In genomic region chr14:58875613-58876012, GRCh38 we compare ENCODE assay signal across 32 cellular contexts.
"Had no signal": no experiment of that assay in that cellular context is flagged by ENCODE, and none has a peak within 500 bp of the region (broad histone marks: within the 10 kb centered on the region; RNA-seq: fewer than 3 reads in every experiment).

No MANE protein-coding gene starts in this region.

- H3K4me1 Mint-ChIP-seq: T-cell, T-helper 17 cell had no signal

- H3K4me3 ChIP-seq: MG63, PC-9, SJSA1, SK-N-MC had no signal

- H3K36me3 ChIP-seq: MG63, SJSA1 had no signal

- H2AFZ ChIP-seq: PC-9 had no signal

- ATAC-seq: Panc1, SK-N-SH treated with all-trans-retinoic acid at 6 μM for 48 hours, T-cell, T-helper 17 cell had no signal

- H3K4me3 Mint-ChIP-seq: T-cell, T-helper 17 cell had no signal

- H3K27ac Mint-ChIP-seq: T-cell, T-helper 17 cell had no signal

- H3K4me2 ChIP-seq: PC-9 had no signal

- H3K27me3 Mint-ChIP-seq: T-cell had no signal

- DNase-seq: MG63, NCI-H1048, NCI-H1092 treated with DMSO at 0.1 percent for 48 hours, NCI-H1105 treated with DMSO at 0.1 percent for 48 hours, NCI-H1417, NCI-H1436, NCI-H146, NCI-H1694, NCI-H187, NCI-H1930, NCI-H2029 treated with DMSO at 0.1 percent for 48 hours, NCI-H2081 treated with DMSO at 0.1 percent for 48 hours, NCI-H2107, NCI-H2171, NCI-H226, NCI-H446 treated with DMSO at 0.1 percent for 48 hours, NCI-H510A, NCI-H524, NCI-H526, NCI-H69, NCI-H748 treated with DMSO at 0.1 percent for 48 hours, NCI-H82, PC-9, Right ventricle myocardium superior, RPMI8226, SHP77 treated with DMSO at 0.1 percent for 48 hours, T-cell, T-helper 17 cell had no signal

- H3K27ac ChIP-seq: PC-9, SJSA1, SK-N-MC had no signal

- H3K27me3 ChIP-seq: MG63, SJSA1 had no signal

- H3K9me3 ChIP-seq: MG63, SJSA1 had no signal

- H3K36me3 Mint-ChIP-seq: T-cell had no signal

- H3K4me1 ChIP-seq: SJSA1 had no signal
